1 cellular context compared by ENCODE assay signal in genomic region chr10:73495226-73495883, GRCh38.
TF ChIP-seq lines count a peak whose summit lies in the region.

No MANE protein-coding gene starts in this region.

TF ChIP-seq in HEK293, 187 proteins besides CTCF, POLR2A, EP300 and RAD21 (continued from another document and continues in another):
- TF ChIP-seq ZSCAN4 (tag by site-specific recombination; IDR thresholded peaks at IDR 0.05): no peak
- no peak for TF ChIP-seq ZNF416 (tag by site-specific recombination; IDR thresholded peaks at IDR 0.05)
- TF ChIP-seq ZFP3 (tag by site-specific recombination; IDR thresholded peaks at IDR 0.05; ENCODE audit: low read depth): no peak
- no peak for TF ChIP-seq ZNF146 (tag by site-specific recombination; IDR thresholded peaks at IDR 0.05)
- TF ChIP-seq ZNF571 (tag by site-specific recombination; IDR thresholded peaks at IDR 0.05): no peak
- no peak for TF ChIP-seq ZNF670 (tag by site-specific recombination; IDR thresholded peaks at IDR 0.05; ENCODE audit: low read depth)
- TF ChIP-seq ZNF843 (tag by site-specific recombination; IDR thresholded peaks at IDR 0.05): peak; percentile 33; the same call in 1 of the 2 replicates
- TF ChIP-seq, protein P1, sequence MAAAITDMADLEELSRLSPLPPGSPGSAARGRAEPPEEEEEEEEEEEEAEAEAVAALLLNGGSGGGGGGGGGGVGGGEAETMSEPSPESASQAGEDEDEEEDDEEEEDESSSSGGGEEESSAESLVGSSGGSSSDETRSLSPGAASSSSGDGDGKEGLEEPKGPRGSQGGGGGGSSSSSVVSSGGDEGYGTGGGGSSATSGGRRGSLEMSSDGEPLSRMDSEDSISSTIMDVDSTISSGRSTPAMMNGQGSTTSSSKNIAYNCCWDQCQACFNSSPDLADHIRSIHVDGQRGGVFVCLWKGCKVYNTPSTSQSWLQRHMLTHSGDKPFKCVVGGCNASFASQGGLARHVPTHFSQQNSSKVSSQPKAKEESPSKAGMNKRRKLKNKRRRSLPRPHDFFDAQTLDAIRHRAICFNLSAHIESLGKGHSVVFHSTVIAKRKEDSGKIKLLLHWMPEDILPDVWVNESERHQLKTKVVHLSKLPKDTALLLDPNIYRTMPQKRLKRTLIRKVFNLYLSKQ (tag by site-specific recombination; IDR thresholded peaks at IDR 0.05; ENCODE audit: borderline replicate concordance): no peak
- TF ChIP-seq ZNF585B (tag by site-specific recombination; IDR thresholded peaks at IDR 0.05): no peak
- no peak for TF ChIP-seq INSM2 (tag by site-specific recombination; IDR thresholded peaks at IDR 0.05)
- TF ChIP-seq OVOL3 (tag by site-specific recombination; IDR thresholded peaks at IDR 0.05): no peak
- TF ChIP-seq SETDB1 (IDR thresholded peaks at IDR 0.05; ENCODE audit: insufficient read length, low read length): no peak
- no peak for TF ChIP-seq ZNF132 (tag by site-specific recombination; IDR thresholded peaks at IDR 0.05; ENCODE audit: borderline replicate concordance)
- no peak for TF ChIP-seq ZNF76 (tag by site-specific recombination; IDR thresholded peaks at IDR 0.05; ENCODE audit: borderline replicate concordance, low read depth)
- no peak for TF ChIP-seq BCL11B (tag by site-specific recombination; IDR thresholded peaks at IDR 0.05; ENCODE audit: low read depth)
- peak; percentile 75 for TF ChIP-seq ZSCAN30 (tag by site-specific recombination; IDR thresholded peaks at IDR 0.05)
- no peak; the same call in 1 of the 2 replicates for TF ChIP-seq SP7 (tag by site-specific recombination; IDR thresholded peaks at IDR 0.05)
- peak; percentile 76 for TF ChIP-seq KLF16 (tag by site-specific recombination; IDR thresholded peaks at IDR 0.05)
- no peak for TF ChIP-seq ZNF530 (tag by site-specific recombination; IDR thresholded peaks at IDR 0.05; ENCODE audit: low read depth)
- peak; percentile 54; the same call in 1 of the 2 replicates for TF ChIP-seq ZNF24 (tag by site-specific recombination; IDR thresholded peaks at IDR 0.05)
- TF ChIP-seq ZFHX2 (tag by site-specific recombination; conservative IDR thresholded peaks at IDR 0.05): peak; percentile 82
- no peak for TF ChIP-seq ZNF791 (tag by site-specific recombination; IDR thresholded peaks at IDR 0.05)
- TF ChIP-seq ZNF747 (tag by site-specific recombination; IDR thresholded peaks at IDR 0.05): no peak
- peak; percentile 97 for TF ChIP-seq GLIS2 (tag by site-specific recombination; IDR thresholded peaks at IDR 0.05)
- peak; percentile 55; the same call in 1 of the 2 replicates for TF ChIP-seq BCL11A (tag by site-specific recombination; IDR thresholded peaks at IDR 0.05; ENCODE audit: low read depth)
- TF ChIP-seq ZNF324 (tag by site-specific recombination; IDR thresholded peaks at IDR 0.05): peak; percentile 82
- TF ChIP-seq ZBTB48 (tag by site-specific recombination; IDR thresholded peaks at IDR 0.05): peak; percentile 69
- no peak for TF ChIP-seq ZNF776 (tag by site-specific recombination; IDR thresholded peaks at IDR 0.05; ENCODE audit: borderline replicate concordance)
- no peak for TF ChIP-seq ZNF37A (tag by site-specific recombination; IDR thresholded peaks at IDR 0.05)
- TF ChIP-seq, protein P2, sequence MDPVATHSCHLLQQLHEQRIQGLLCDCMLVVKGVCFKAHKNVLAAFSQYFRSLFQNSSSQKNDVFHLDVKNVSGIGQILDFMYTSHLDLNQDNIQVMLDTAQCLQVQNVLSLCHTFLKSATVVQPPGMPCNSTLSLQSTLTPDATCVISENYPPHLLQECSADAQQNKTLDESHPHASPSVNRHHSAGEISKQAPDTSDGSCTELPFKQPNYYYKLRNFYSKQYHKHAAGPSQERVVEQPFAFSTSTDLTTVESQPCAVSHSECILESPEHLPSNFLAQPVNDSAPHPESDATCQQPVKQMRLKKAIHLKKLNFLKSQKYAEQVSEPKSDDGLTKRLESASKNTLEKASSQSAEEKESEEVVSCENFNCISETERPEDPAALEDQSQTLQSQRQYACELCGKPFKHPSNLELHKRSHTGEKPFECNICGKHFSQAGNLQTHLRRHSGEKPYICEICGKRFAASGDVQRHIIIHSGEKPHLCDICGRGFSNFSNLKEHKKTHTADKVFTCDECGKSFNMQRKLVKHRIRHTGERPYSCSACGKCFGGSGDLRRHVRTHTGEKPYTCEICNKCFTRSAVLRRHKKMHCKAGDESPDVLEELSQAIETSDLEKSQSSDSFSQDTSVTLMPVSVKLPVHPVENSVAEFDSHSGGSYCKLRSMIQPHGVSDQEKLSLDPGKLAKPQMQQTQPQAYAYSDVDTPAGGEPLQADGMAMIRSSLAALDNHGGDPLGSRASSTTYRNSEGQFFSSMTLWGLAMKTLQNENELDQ (tag by site-specific recombination; IDR thresholded peaks at IDR 0.05; ENCODE audit: low read depth): no peak
- TF ChIP-seq MYNN (tag by site-specific recombination; IDR thresholded peaks at IDR 0.05; ENCODE audit: borderline replicate concordance): no peak
- peak; percentile 98 for TF ChIP-seq KLF1 (tag by site-specific recombination; IDR thresholded peaks at IDR 0.05)
- TF ChIP-seq ZNF529 (tag by site-specific recombination; IDR thresholded peaks at IDR 0.05; ENCODE audit: insufficient replicate concordance): no peak
- TF ChIP-seq ZNF560 (tag by site-specific recombination; IDR thresholded peaks at IDR 0.05; ENCODE audit: borderline replicate concordance): no peak
- no peak for TF ChIP-seq ZNF280C (tag by site-specific recombination; IDR thresholded peaks at IDR 0.05)
- no peak for TF ChIP-seq ZNF19 (tag by site-specific recombination; IDR thresholded peaks at IDR 0.05; ENCODE audit: low read depth)
- TF ChIP-seq SCRT2 (tag by site-specific recombination; IDR thresholded peaks at IDR 0.05): no peak
- no peak for TF ChIP-seq ZNF121 (tag by site-specific recombination; IDR thresholded peaks at IDR 0.05)
- TF ChIP-seq ZNF600 (tag by site-specific recombination; IDR thresholded peaks at IDR 0.05): peak; percentile 64; the same call in 1 of the 2 replicates
- TF ChIP-seq ZNF398 (tag by site-specific recombination; IDR thresholded peaks at IDR 0.05): peak; percentile 37; the same call in 1 of the 2 replicates
- no peak for TF ChIP-seq ZFP41 (tag by site-specific recombination; IDR thresholded peaks at IDR 0.05; ENCODE audit: borderline replicate concordance)
- TF ChIP-seq ZNF514 (tag by site-specific recombination; IDR thresholded peaks at IDR 0.05): no peak
- no peak for TF ChIP-seq HOXA7 (CRISPR knock-in tag; IDR thresholded peaks at IDR 0.05; ENCODE audit: borderline replicate concordance)
- TF ChIP-seq KLF8 (tag by site-specific recombination; IDR thresholded peaks at IDR 0.05): peak; percentile 95
- no peak for TF ChIP-seq ZNF677 (tag by site-specific recombination; IDR thresholded peaks at IDR 0.05)
- peak; percentile 89 for TF ChIP-seq ZNF341 (tag by site-specific recombination; IDR thresholded peaks at IDR 0.05; ENCODE audit: low read depth)
- no peak for TF ChIP-seq ZNF274 (IDR thresholded peaks at IDR 0.05; ENCODE audit: low read length)
- TF ChIP-seq ZNF274 (tag by site-specific recombination; IDR thresholded peaks at IDR 0.05; ENCODE audit: borderline replicate concordance): no peak
- TF ChIP-seq ZSCAN23 (tag by site-specific recombination; IDR thresholded peaks at IDR 0.05): no peak
- no peak for TF ChIP-seq ZNF223 (tag by site-specific recombination; IDR thresholded peaks at IDR 0.05)
- TF ChIP-seq, protein P3, sequence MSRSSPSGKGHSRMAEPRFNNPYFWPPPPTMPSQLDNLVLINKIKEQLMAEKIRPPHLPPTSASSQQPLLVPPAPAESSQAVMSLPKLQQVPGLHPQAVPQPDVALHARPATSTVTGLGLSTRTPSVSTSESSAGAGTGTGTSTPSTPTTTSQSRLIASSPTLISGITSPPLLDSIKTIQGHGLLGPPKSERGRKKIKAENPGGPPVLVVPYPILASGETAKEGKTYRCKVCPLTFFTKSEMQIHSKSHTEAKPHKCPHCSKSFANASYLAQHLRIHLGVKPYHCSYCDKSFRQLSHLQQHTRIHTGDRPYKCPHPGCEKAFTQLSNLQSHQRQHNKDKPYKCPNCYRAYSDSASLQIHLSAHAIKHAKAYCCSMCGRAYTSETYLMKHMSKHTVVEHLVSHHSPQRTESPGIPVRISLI (tag by site-specific recombination; IDR thresholded peaks at IDR 0.05): no peak
- no peak for TF ChIP-seq ZBTB6 (tag by site-specific recombination; IDR thresholded peaks at IDR 0.05)
- TF ChIP-seq MEIS1 (CRISPR knock-in tag; IDR thresholded peaks at IDR 0.05; ENCODE audit: borderline replicate concordance): no peak
- TF ChIP-seq ZXDB (tag by site-specific recombination; IDR thresholded peaks at IDR 0.05): peak; percentile 94
- no peak for TF ChIP-seq ZNF433 (tag by site-specific recombination; IDR thresholded peaks at IDR 0.05; ENCODE audit: low read depth)
- TF ChIP-seq, protein P4, sequence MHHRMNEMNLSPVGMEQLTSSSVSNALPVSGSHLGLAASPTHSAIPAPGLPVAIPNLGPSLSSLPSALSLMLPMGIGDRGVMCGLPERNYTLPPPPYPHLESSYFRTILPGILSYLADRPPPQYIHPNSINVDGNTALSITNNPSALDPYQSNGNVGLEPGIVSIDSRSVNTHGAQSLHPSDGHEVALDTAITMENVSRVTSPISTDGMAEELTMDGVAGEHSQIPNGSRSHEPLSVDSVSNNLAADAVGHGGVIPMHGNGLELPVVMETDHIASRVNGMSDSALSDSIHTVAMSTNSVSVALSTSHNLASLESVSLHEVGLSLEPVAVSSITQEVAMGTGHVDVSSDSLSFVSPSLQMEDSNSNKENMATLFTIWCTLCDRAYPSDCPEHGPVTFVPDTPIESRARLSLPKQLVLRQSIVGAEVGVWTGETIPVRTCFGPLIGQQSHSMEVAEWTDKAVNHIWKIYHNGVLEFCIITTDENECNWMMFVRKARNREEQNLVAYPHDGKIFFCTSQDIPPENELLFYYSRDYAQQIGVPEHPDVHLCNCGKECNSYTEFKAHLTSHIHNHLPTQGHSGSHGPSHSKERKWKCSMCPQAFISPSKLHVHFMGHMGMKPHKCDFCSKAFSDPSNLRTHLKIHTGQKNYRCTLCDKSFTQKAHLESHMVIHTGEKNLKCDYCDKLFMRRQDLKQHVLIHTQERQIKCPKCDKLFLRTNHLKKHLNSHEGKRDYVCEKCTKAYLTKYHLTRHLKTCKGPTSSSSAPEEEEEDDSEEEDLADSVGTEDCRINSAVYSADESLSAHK (tag by site-specific recombination; IDR thresholded peaks at IDR 0.05): no peak
- TF ChIP-seq ZNF521 (tag by site-specific recombination; IDR thresholded peaks at IDR 0.05): no peak
- TF ChIP-seq IKZF3 (tag by site-specific recombination; IDR thresholded peaks at IDR 0.05): no peak
- no peak for TF ChIP-seq ZNF302 (tag by site-specific recombination; IDR thresholded peaks at IDR 0.05; ENCODE audit: low read depth)
- TF ChIP-seq ZNF112 (tag by site-specific recombination; IDR thresholded peaks at IDR 0.05): no peak
